ENCODE assay signal across 30 cellular contexts in the genomic region with DNA sequence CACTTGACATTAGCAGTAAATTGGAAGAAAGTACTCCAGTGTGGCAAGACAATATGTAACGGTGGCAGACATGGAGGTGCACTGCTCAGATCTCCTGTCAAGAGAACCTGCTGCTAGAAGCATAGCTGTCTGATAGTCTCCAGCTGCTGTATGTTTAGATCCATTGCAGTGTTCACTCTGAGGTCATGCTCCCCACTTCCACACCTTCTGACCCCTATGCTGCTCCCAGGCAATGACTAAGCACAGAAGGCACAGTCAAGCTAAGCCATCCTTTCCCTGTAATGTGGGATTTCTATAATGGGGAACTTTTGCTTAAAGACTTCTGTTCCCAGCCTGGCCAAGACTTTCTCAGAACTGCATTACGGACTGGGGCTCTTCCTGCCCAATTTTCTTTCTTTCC.
DNase-seq lines count a peak whose midpoint lies in the region; ATAC-seq, FAIRE-seq and TF ChIP-seq lines count a peak whose summit lies in the region.
"Had no signal": no experiment of that assay in that cellular context is flagged by ENCODE, and none has a peak within 500 bp of the region (broad histone marks: within the 10 kb centered on the region; RNA-seq: fewer than 3 reads in every experiment).

No MANE protein-coding gene starts in this region.

- peak overlapping the region in 1 of 2 experiments; percentile 90 for H2BK12ac ChIP-seq in mesenchymal stem cell (ENCODE audit: low read length in 2 of 2)

- no peaks in the 10 kb centered on the region for H3K9me3 ChIP-seq in MG63
- no peaks in the 10 kb centered on the region for H3K9me3 ChIP-seq in K562 (replicated peaks; ENCODE audit: control insufficient read depth, insufficient read depth, low read depth, low read length)
- no peaks in the 10 kb centered on the region for H3K9me3 ChIP-seq in mesenchymal stem cell (ENCODE audit: control insufficient read depth, low read length)
- no peaks in the 10 kb centered on the region for H3K9me3 ChIP-seq in GM23248 (ENCODE audit: low read depth)
- H3K9me3 ChIP-seq: body of pancreas, Caco-2, heart left ventricle, neutrophil, prostate gland, sigmoid colon, testis, uterus had no signal

- BruUV-seq in K562 (replicated peaks; lab: Mats Ljungman, UMichigan) = no TSS peak

- no peaks in the 10 kb centered on the region for H3K27me3 ChIP-seq in MG63
- no peaks in the 10 kb centered on the region for H3K27me3 ChIP-seq in K562 (ENCODE audit: control insufficient read depth in 2 of 2, insufficient read depth in 2 of 2, low read length in 2 of 2)
- H3K27me3 ChIP-seq in mesenchymal stem cell (ENCODE audit: control insufficient read depth in 1 of 2, insufficient read depth in 1 of 2, low read length in 2 of 2) = no peaks in the 10 kb centered on the region
- H3K27me3 ChIP-seq in GM23248 (replicated peaks; ENCODE audit: insufficient read depth) = no peaks in the 10 kb centered on the region
- H3K27me3 ChIP-seq: body of pancreas, dorsolateral prefrontal cortex, heart left ventricle, neutrophil, sigmoid colon, testis, uterus had no signal

- in situ Hi-C loops in K562 (cut with MboI) (no loop called here), GM23248 (cut with MboI) (no loop called here), G401 (cut with HindIII; ENCODE audit: low sequenced_read_pairs) (no loop called here)

- no peak for TF ChIP-seq POLR2A in K562 (conservative IDR thresholded peaks at IDR 0.05)

- H3K9me2 ChIP-seq in GM23248 (ENCODE audit: insufficient read depth) = no peaks in the 10 kb centered on the region

- peak; percentile 95 for ATAC-seq in K562
- ATAC-seq: activated naive CD8-positive, alpha-beta T cell treated with anti-CD3 and anti-CD28 coated beads, Interleukin-2, amount 50 U/mL, for 24 hours; activated T-cell treated with anti-CD3 and anti-CD28 coated beads, Interleukin-2, amount 50 U/mL, for 4 hours; body of pancreas; stimulated activated naive CD8-positive, alpha-beta T cell treated with anti-CD3 and anti-CD28 coated beads, Interleukin-15, Interleukin-2, amounts not matched to agents 100 U/mL and 50 U/mL, for 24 hours had no signal

- FAIRE-seq in K562 (lab: Jason Lieb, UNC) = peak; percentile 98
- FAIRE-seq: GM12892, RCC 7860 had no signal

- DNase-seq in ELR (ENCODE audit: low read depth) (peak; percentile 62), MG63 (peak; percentile 58), K562 (ENCODE audit: extremely low read depth in 1 of 4, low spot score in 3 of 4) (peak; percentile 40 to 83 (median 60)), mesenchymal stem cell (peak; percentile 87), GM23248 (no peak), globus pallidus (ENCODE audit: low spot score) (no peak), G401 (ENCODE audit: low spot score) (no peak), GM20000 (ENCODE audit: low spot score) (no peak)
- DNase-seq: activated CD4-positive, alpha-beta T cell treated with anti-CD3 and anti-CD28 coated beads for 48 hours; activated gamma-delta T cell treated with Interleukin-2 at 50 U/mL for 16 hours; activated naive CD8-positive, alpha-beta T cell treated with anti-CD3 and anti-CD28 coated beads, Interleukin-2, amount 50 U/mL, for 24 hours; activated T-cell treated with anti-CD3 and anti-CD28 coated beads, Interleukin-2, amount 50 U/mL, for 4 hours; body of pancreas; C1 segment of cervical spinal cord; Caco-2; DND-41; dorsolateral prefrontal cortex; GOT3; NCI-H2081 treated with DMSO at 0.1 percent for 48 hours; NCI-H748 treated with DMSO at 0.1 percent for 48 hours; sigmoid colon; stimulated activated CD4-positive, alpha-beta T cell treated with anti-CD3 and anti-CD28 coated beads, Interleukin-15, amount 100 ng/mL, for 24 hours; stimulated activated naive CD8-positive, alpha-beta T cell treated with anti-CD3 and anti-CD28 coated beads, Interleukin-15, Interleukin-2, amounts not matched to agents 100 U/mL and 50 U/mL, for 24 hours; testis; uterus had no signal

- H3K4me3 ChIP-seq in MG63 (no peak overlapping the region), K562 (no peak overlapping the region), mesenchymal stem cell (ENCODE audit: insufficient read depth in 1 of 2, low read depth in 1 of 2, low read length in 2 of 2) (no peak overlapping the region), GM23248 (no peak overlapping the region)
- H3K4me3 ChIP-seq: body of pancreas, dorsolateral prefrontal cortex, heart left ventricle, prostate gland, sigmoid colon, testis, uterus had no signal

- CTCF ChIA-PET in K562 (lab: Yijun Ruan, JAX; ENCODE audit: low intra/inter-chr PET ratio) = no interaction called here

- no peak overlapping the region for H3K14ac ChIP-seq in mesenchymal stem cell (ENCODE audit: low read length in 2 of 2)

- H3K4me1 ChIP-seq in K562 (replicated peaks in 1 of 2; ENCODE audit: control insufficient read depth in 2 of 2, insufficient read depth in 2 of 2, low read length in 2 of 2) (peaks cover 3 to 37% of the 10 kb centered on the region in 2 experiments; a peak in 3 of 5 replicates), mesenchymal stem cell (ENCODE audit: control insufficient read depth, insufficient read depth, low read depth, low read length) (no peaks in the 10 kb centered on the region), GM23248 (ENCODE audit: insufficient read depth) (no peaks in the 10 kb centered on the region)
- H3K4me1 ChIP-seq: body of pancreas, Caco-2, heart left ventricle, prostate gland, testis, uterus had no signal

- H2BK15ac ChIP-seq in mesenchymal stem cell (ENCODE audit: low read depth, poor library complexity, severe bottlenecking) = no peak overlapping the region

- no peak overlapping the region for H2BK120ac ChIP-seq in mesenchymal stem cell (ENCODE audit: low read depth, low read length)

- intact Hi-C loops in K562 (cut with micrococcal nuclease) = loop anchor here (10.0 kb wide), 2 partner anchors 145 to 455 kb away; no protein-coding TSS in a partner anchor

- H3K36me3 ChIP-seq in MG63 (no peaks in the 10 kb centered on the region), K562 (ENCODE audit: control insufficient read depth, insufficient read depth, low read length) (no peaks in the 10 kb centered on the region), mesenchymal stem cell (ENCODE audit: control insufficient read depth in 1 of 2, insufficient read depth in 2 of 2, low read depth in 1 of 2, low read length in 2 of 2) (no peaks in the 10 kb centered on the region), GM23248 (ENCODE audit: low read depth) (no peaks in the 10 kb centered on the region)
- H3K36me3 ChIP-seq: heart left ventricle, neutrophil, prostate gland, sigmoid colon, uterus had no signal

- 0% methylated on average over 2 of the region's 2 CpGs for WGBS in K562 (ENCODE audit: insufficient coverage, low coverage, missing lambda C conversion rate)
- 7% methylated on average over 2 of the region's 2 CpGs for WGBS in mesenchymal stem cell
- whole genome bisulfite sequencing in GM23248 (ENCODE audit: low coverage in 1 of 2, low lambda C conversion rate in 2 of 2, missing lambda C conversion rate in 2 of 2), 2 experiments = 67 to 68% methylated on average over 2 of the region's 2 CpGs

- POLR2A ChIA-PET in K562 (lab: Yijun Ruan, JAX) = interaction anchor here (0.7 to 1.9 kb wide), 4 partner anchors 10 to 32 kb away, joined by 3 to 7 read pairs (median 4); no protein-coding TSS in a partner anchor

- no peaks in the 10 kb centered on the region for H3F3A ChIP-seq in GM23248 (ENCODE audit: insufficient read depth)

- TF ChIP-seq EP300 in K562 (IDR thresholded peaks at IDR 0.05; ENCODE audit: low read length) = peak; percentile 49; the same call in 1 of the 2 replicates

- peak overlapping the region; percentile 46 to 73 for H3K18ac ChIP-seq in mesenchymal stem cell (ENCODE audit: low read depth in 1 of 2, low read length in 2 of 2)

- H4K91ac ChIP-seq in mesenchymal stem cell (ENCODE audit: low read length) = no peak overlapping the region

- H3K9ac ChIP-seq in K562 (ENCODE audit: insufficient read depth in 1 of 2, low read depth in 2 of 2, low read length in 2 of 2) (peak overlapping the region in 1 of 2 experiments; percentile 4; a peak in 1 of 4 replicates), mesenchymal stem cell (ENCODE audit: low read length) (no peak overlapping the region), GM23248 (no peak overlapping the region)

- H3K23ac ChIP-seq in mesenchymal stem cell (ENCODE audit: low read length in 2 of 2) = no peak overlapping the region

- no peak for TF ChIP-seq RAD21 in K562 (CRISPR knock-in tag; conservative IDR thresholded peaks at IDR 0.05 in 1 of 2, IDR thresholded peaks at IDR 0.05 in 1 of 2)

- no peak overlapping the region for H2AK5ac ChIP-seq in mesenchymal stem cell (ENCODE audit: low read length, severe bottlenecking)

- H2AFZ ChIP-seq in K562 (ENCODE audit: low read depth, low read length) (peak overlapping the region; percentile 90), mesenchymal stem cell (ENCODE audit: low read depth, low read length) (no peak overlapping the region), GM23248 (no peak overlapping the region)

- H3K79me1 ChIP-seq in mesenchymal stem cell (replicated peaks; ENCODE audit: low read length, poor library complexity, severe bottlenecking) = no peaks in the 10 kb centered on the region

- peak overlapping the region in 1 of 2 experiments; percentile 89 for H3K4ac ChIP-seq in mesenchymal stem cell (ENCODE audit: low read depth in 1 of 2, low read length in 2 of 2)

- H4K8ac ChIP-seq in mesenchymal stem cell (ENCODE audit: low read length) = peak overlapping the region; percentile 10

- H3K79me2 ChIP-seq in K562 (ENCODE audit: control insufficient read depth, insufficient read depth, low read length) = no peaks in the 10 kb centered on the region
- no peaks in the 10 kb centered on the region for H3K79me2 ChIP-seq in GM23248 (ENCODE audit: insufficient read depth)

- no peak overlapping the region for H2BK5ac ChIP-seq in mesenchymal stem cell (ENCODE audit: low read depth, low read length, poor library complexity, severe bottlenecking)

- peak overlapping the region; percentile 51 for H3K27ac ChIP-seq in K562 (ENCODE audit: extremely low read depth, low read depth, low read length)
- H3K27ac ChIP-seq in mesenchymal stem cell (ENCODE audit: low read length, poor library complexity, severe bottlenecking) = no peak overlapping the region
- no peak overlapping the region for H3K27ac ChIP-seq in GM23248
- H3K27ac ChIP-seq: body of pancreas, dorsolateral prefrontal cortex, neutrophil, prostate gland, sigmoid colon, testis, uterus had no signal

- TF ChIP-seq CTCF in K562 (IDR thresholded peaks at IDR 0.05 in 2 of 3, conservative IDR thresholded peaks at IDR 0.05 in 1 of 3; ENCODE audit: insufficient read depth in 2 of 3, low read depth in 1 of 3, low read length in 3 of 3) (no peak), GM20000 (IDR thresholded peaks at IDR 0.05; ENCODE audit: extremely low read depth, missing control alignments) (no peak)

- H3K9me1 ChIP-seq in K562 (ENCODE audit: control insufficient read depth, insufficient read depth, low read length) = no peaks in the 10 kb centered on the region

- H4K20me1 ChIP-seq in K562 (replicated peaks; ENCODE audit: control insufficient read depth, insufficient read depth, low read length) = no peaks in the 10 kb centered on the region
- H4K20me1 ChIP-seq in GM23248 (ENCODE audit: insufficient read depth) = no peaks in the 10 kb centered on the region

- H3K4me2 ChIP-seq in K562 (ENCODE audit: insufficient read depth, low read length) (peak overlapping the region; percentile 71), mesenchymal stem cell (ENCODE audit: low read length, poor library complexity, severe bottlenecking) (no peak overlapping the region), GM23248 (ENCODE audit: unreplicated experiment) (no peak overlapping the region)

Comparison
In these comparisons a context has a peak if more than half of its experiments do, and no peak if none do; other contexts are left out.
1. DNase-seq: peak in ELR (single experiment), MG63 (single experiment), K562 (4 of 4) and mesenchymal stem cell (single experiment); none in GM23248 (single experiment), globus pallidus (single experiment), G401 (single experiment) and GM20000 (single experiment).